3 cellular contexts compared by ENCODE assay signal in the genomic region with DNA sequence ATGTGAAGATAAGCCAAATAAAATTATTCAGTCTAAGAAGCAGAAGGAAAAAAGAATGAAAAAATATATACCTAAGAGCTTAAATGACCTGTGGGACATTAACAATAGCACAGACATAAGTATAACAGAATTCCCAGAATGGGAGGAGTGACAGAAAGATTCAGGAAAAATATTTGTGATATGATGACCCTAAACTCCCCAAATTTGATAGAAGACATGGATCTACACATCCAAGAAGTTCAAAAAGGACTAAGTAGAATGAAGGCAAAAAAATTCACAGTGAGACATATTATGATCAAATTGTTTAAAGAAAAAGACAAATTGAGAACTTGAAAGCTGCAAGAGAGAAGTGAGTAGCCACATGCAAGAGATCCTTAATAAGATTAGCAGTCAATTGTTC.
"Had no signal": no experiment of that assay in that cellular context is flagged by ENCODE, and none has a peak within 500 bp of the region (broad histone marks: within the 10 kb centered on the region; RNA-seq: fewer than 3 reads in every experiment).

No MANE protein-coding gene starts in this region.

- DNase-seq: GDM1, GF-D8 had no signal

- ATAC-seq: GM12878 had no signal

- H3K4me3 ChIP-seq: GM12878 had no signal
